In genomic region chr15:98421419-98422085, GRCh38 we compare ENCODE assay signal across 7 cellular contexts.
DNase-seq lines count a peak whose midpoint lies in the region; TF ChIP-seq lines count a peak whose summit lies in the region.

No MANE protein-coding gene starts in this region.

- H3K4me3 ChIP-seq in GM12875 (ENCODE audit: low read depth, low read length) (no peak overlapping the region), HEK293 (ENCODE audit: low read depth, low read length) (peak overlapping the region; percentile 18)

- no peak overlapping the region for H3K27ac ChIP-seq in HEK293 (ENCODE audit: extremely low read depth, low read depth, low read length)

- CTCF ChIA-PET in HEK293 (lab: Yijun Ruan, JAX) = interaction anchor here (0.6 to 9.0 kb wide), 36 partner anchors 8 to 1467 kb away, joined by 3 to 85 read pairs (median 3); no protein-coding TSS in a partner anchor

- DNase-seq in NCI-H1105 treated with DMSO at 0.1 percent for 48 hours (lab: John Stamatoyannopoulos, UW) (peak; percentile 24), ecto neural progenitor cell (ENCODE audit: low spot score) (peak; percentile 91), lung microvascular endothelial cell (ENCODE audit: low read depth in 2 of 2) (peak; percentile 44 to 58)
- peak; percentile 29 to 42 for DNase-seq in activated CD4-positive, alpha-beta T cell treated with anti-CD3 and anti-CD28 coated beads, Interleukin-2, amount 50 U/mL, for 4 hours
- peak; percentile 34 for DNase-seq in stimulated activated CD8-positive, alpha-beta memory T cell treated with anti-CD3 and anti-CD28 coated beads, Interleukin-15, amount 100 ng/mL, for 1 hour (ENCODE audit: low read depth)

- H3K36me3 ChIP-seq in HEK293 (ENCODE audit: control insufficient read depth in 2 of 2, insufficient read depth in 1 of 2, low read length in 2 of 2) = no peaks in the 10 kb centered on the region

- TF ChIP-seq CTCF in GM12875 (IDR thresholded peaks at IDR 0.05; ENCODE audit: borderline replicate concordance, insufficient read depth, low read depth, low read length) = peak; percentile 96
- TF ChIP-seq CTCF in HEK293 (tag by site-specific recombination; IDR thresholded peaks at IDR 0.05) = peak; percentile 95

- POLR2A ChIA-PET in HEK293 (lab: Yijun Ruan, JAX) = no interaction called here

- H3K4me1 ChIP-seq in HEK293 (ENCODE audit: control insufficient read depth, insufficient read depth, low read length) = 0 out of 2 replicates have a peak, but pooled peaks cover 2% of the 10 kb centered on the region

- no peaks in the 10 kb centered on the region for H3K9me3 ChIP-seq in HEK293 (ENCODE audit: control insufficient read depth, insufficient read depth, low read depth, low read length)

TF ChIP-seq in HEK293, 187 proteins besides CTCF, POLR2A, EP300 and RAD21 (continues in another document):
- TF ChIP-seq ZNF2 (tag by site-specific recombination; IDR thresholded peaks at IDR 0.05) = peak; percentile 89; the same call in 1 of the 2 replicates
- peak; percentile 32; the same call in 1 of the 2 replicates for TF ChIP-seq GLIS2 (tag by site-specific recombination; IDR thresholded peaks at IDR 0.05)
- 0 out of 2 replicates have a peak, but pooled peaks have one; percentile 24 for TF ChIP-seq ZNF76 (tag by site-specific recombination; IDR thresholded peaks at IDR 0.05; ENCODE audit: borderline replicate concordance, low read depth)
- peak; percentile 76 for TF ChIP-seq ZNF654 (tag by site-specific recombination; IDR thresholded peaks at IDR 0.05; ENCODE audit: low read depth)
- TF ChIP-seq KLF16 (tag by site-specific recombination; IDR thresholded peaks at IDR 0.05) = peak; percentile 39; the same call in 1 of the 2 replicates
- TF ChIP-seq, protein P1, sequence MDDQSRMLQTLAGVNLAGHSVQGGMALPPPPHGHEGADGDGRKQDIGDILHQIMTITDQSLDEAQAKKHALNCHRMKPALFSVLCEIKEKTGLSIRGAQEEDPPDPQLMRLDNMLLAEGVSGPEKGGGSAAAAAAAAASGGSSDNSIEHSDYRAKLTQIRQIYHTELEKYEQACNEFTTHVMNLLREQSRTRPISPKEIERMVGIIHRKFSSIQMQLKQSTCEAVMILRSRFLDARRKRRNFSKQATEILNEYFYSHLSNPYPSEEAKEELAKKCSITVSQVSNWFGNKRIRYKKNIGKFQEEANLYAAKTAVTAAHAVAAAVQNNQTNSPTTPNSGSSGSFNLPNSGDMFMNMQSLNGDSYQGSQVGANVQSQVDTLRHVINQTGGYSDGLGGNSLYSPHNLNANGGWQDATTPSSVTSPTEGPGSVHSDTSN (CRISPR knock-in tag; IDR thresholded peaks at IDR 0.05) = peak; percentile 70; the same call in 1 of the 2 replicates
- TF ChIP-seq ZNF692 (tag by site-specific recombination; IDR thresholded peaks at IDR 0.05) = peak; percentile 96
- 0 out of 2 replicates have a peak, but pooled peaks have one; percentile 34 for TF ChIP-seq ZBTB17 (tag by site-specific recombination; IDR thresholded peaks at IDR 0.05)
- no peak for TF ChIP-seq ZNF658 (tag by site-specific recombination; IDR thresholded peaks at IDR 0.05)
- no peak for TF ChIP-seq ZNF610 (tag by site-specific recombination; IDR thresholded peaks at IDR 0.05; ENCODE audit: borderline replicate concordance)
- TF ChIP-seq, protein P2, sequence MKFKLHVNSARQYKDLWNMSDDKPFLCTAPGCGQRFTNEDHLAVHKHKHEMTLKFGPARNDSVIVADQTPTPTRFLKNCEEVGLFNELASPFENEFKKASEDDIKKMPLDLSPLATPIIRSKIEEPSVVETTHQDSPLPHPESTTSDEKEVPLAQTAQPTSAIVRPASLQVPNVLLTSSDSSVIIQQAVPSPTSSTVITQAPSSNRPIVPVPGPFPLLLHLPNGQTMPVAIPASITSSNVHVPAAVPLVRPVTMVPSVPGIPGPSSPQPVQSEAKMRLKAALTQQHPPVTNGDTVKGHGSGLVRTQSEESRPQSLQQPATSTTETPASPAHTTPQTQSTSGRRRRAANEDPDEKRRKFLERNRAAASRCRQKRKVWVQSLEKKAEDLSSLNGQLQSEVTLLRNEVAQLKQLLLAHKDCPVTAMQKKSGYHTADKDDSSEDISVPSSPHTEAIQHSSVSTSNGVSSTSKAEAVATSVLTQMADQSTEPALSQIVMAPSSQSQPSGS (tag by site-specific recombination; IDR thresholded peaks at IDR 0.05; ENCODE audit: low read depth) = no peak
- peak; percentile 57; the same call in 1 of the 2 replicates for TF ChIP-seq SCRT2 (tag by site-specific recombination; IDR thresholded peaks at IDR 0.05)
- peak; percentile 61; the same call in 1 of the 2 replicates for TF ChIP-seq ZSCAN30 (tag by site-specific recombination; IDR thresholded peaks at IDR 0.05)
- no peak for TF ChIP-seq ZNF585B (tag by site-specific recombination; IDR thresholded peaks at IDR 0.05)
- peak; percentile 37 for TF ChIP-seq GLIS1 (tag by site-specific recombination; IDR thresholded peaks at IDR 0.05)
- TF ChIP-seq, protein P3, sequence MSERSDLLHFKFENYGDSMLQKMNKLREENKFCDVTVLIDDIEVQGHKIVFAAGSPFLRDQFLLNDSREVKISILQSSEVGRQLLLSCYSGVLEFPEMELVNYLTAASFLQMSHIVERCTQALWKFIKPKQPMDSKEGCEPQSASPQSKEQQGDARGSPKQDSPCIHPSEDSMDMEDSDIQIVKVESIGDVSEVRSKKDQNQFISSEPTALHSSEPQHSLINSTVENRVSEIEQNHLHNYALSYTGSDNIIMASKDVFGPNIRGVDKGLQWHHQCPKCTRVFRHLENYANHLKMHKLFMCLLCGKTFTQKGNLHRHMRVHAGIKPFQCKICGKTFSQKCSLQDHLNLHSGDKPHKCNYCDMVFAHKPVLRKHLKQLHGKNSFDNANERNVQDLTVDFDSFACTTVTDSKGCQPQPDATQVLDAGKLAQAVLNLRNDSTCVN (tag by site-specific recombination; optimal IDR thresholded peaks at IDR 0.05) = peak; percentile 94
- peak; percentile 91 for TF ChIP-seq ZFP69B (tag by site-specific recombination; IDR thresholded peaks at IDR 0.05)
- no peak for TF ChIP-seq ZNF423 (tag by site-specific recombination; IDR thresholded peaks at IDR 0.05)
- peak; percentile 35; the same call in 1 of the 2 replicates for TF ChIP-seq ZNF660 (tag by site-specific recombination; IDR thresholded peaks at IDR 0.05)
- TF ChIP-seq ZNF549 (tag by site-specific recombination; IDR thresholded peaks at IDR 0.05) = no peak
- TF ChIP-seq ZNF621 (tag by site-specific recombination; IDR thresholded peaks at IDR 0.05) = no peak
- TF ChIP-seq, protein P4, sequence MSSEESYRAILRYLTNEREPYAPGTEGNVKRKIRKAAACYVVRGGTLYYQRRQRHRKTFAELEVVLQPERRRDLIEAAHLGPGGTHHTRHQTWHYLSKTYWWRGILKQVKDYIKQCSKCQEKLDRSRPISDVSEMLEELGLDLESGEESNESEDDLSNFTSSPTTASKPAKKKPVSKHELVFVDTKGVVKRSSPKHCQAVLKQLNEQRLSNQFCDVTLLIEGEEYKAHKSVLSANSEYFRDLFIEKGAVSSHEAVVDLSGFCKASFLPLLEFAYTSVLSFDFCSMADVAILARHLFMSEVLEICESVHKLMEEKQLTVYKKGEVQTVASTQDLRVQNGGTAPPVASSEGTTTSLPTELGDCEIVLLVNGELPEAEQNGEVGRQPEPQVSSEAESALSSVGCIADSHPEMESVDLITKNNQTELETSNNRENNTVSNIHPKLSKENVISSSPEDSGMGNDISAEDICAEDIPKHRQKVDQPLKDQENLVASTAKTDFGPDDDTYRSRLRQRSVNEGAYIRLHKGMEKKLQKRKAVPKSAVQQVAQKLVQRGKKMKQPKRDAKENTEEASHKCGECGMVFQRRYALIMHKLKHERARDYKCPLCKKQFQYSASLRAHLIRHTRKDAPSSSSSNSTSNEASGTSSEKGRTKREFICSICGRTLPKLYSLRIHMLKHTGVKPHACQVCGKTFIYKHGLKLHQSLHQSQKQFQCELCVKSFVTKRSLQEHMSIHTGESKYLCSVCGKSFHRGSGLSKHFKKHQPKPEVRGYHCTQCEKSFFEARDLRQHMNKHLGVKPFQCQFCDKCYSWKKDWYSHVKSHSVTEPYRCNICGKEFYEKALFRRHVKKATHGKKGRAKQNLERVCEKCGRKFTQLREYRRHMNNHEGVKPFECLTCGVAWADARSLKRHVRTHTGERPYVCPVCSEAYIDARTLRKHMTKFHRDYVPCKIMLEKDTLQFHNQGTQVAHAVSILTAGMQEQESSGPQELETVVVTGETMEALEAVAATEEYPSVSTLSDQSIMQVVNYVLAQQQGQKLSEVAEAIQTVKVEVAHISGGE (tag by site-specific recombination; conservative IDR thresholded peaks at IDR 0.05; ENCODE audit: low read depth) = peak; percentile 35; the same call in 1 of the 2 replicates
- TF ChIP-seq WT1 (tag by site-specific recombination; IDR thresholded peaks at IDR 0.05) = no peak
- peak; percentile 71; the same call in 1 of the 2 replicates for TF ChIP-seq ZFP37 (tag by site-specific recombination; IDR thresholded peaks at IDR 0.05)
- TF ChIP-seq ZXDB (tag by site-specific recombination; IDR thresholded peaks at IDR 0.05) = 0 out of 2 replicates have a peak, but pooled peaks have one; percentile 33
- TF ChIP-seq ZIC2 (tag by site-specific recombination; IDR thresholded peaks at IDR 0.05) = peak; percentile 80

Comparison
In these comparisons a context has a peak if more than half of its experiments do, and no peak if none do; other contexts are left out.
1. DNase-seq: peak in every context shown above with its lines; median percentile 91 in ecto neural progenitor cell; 51 in lung microvascular endothelial cell; 36 in activated CD4-positive, alpha-beta T cell treated with anti-CD3 and anti-CD28 coated beads, Interleukin-2, amount 50 U/mL, for 4 hours; 34 in stimulated activated CD8-positive, alpha-beta memory T cell treated with anti-CD3 and anti-CD28 coated beads, Interleukin-15, amount 100 ng/mL, for 1 hour; 24 in NCI-H1105 treated with DMSO at 0.1 percent for 48 hours.